ENCODE assay signal across 1 cellular context in the genomic region with DNA sequence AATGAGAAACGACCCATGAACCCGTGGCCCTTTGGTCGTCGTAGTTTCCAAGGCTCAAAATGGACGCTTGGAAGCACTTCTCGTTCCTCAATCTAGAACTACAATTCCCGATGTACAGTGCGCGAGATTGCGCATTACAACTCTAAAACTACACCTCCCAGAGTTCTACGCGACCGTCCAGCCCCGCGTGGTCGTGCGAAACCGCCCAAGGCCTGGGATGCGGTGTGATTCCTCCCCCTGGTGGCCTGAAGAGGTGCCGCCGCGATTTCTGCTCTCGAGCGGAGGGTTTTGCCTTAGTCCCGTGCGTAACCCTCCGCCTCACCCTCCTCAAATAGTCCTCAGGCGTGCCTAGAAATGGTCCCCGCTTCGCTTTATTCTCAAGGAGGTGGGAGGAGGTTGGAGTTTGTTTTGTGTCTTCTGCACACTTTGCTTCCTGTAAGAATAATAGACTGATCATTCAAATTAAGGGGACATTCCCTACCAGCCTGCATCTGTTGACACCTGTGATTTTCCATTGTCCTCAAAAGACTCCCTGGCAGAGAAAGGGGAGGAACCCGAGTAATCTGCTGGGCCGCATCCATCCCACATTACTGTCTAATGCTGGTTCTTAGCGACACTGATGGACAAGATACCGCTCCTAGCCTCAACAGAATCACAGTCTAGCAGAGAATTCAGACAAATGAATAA.
TF ChIP-seq lines count a peak whose summit lies in the region.

No MANE protein-coding gene starts in this region.

TF ChIP-seq in K562, 482 proteins besides CTCF, POLR2A, EP300 and RAD21 (continued from another document and continues in another):
- TF ChIP-seq, protein P1, sequence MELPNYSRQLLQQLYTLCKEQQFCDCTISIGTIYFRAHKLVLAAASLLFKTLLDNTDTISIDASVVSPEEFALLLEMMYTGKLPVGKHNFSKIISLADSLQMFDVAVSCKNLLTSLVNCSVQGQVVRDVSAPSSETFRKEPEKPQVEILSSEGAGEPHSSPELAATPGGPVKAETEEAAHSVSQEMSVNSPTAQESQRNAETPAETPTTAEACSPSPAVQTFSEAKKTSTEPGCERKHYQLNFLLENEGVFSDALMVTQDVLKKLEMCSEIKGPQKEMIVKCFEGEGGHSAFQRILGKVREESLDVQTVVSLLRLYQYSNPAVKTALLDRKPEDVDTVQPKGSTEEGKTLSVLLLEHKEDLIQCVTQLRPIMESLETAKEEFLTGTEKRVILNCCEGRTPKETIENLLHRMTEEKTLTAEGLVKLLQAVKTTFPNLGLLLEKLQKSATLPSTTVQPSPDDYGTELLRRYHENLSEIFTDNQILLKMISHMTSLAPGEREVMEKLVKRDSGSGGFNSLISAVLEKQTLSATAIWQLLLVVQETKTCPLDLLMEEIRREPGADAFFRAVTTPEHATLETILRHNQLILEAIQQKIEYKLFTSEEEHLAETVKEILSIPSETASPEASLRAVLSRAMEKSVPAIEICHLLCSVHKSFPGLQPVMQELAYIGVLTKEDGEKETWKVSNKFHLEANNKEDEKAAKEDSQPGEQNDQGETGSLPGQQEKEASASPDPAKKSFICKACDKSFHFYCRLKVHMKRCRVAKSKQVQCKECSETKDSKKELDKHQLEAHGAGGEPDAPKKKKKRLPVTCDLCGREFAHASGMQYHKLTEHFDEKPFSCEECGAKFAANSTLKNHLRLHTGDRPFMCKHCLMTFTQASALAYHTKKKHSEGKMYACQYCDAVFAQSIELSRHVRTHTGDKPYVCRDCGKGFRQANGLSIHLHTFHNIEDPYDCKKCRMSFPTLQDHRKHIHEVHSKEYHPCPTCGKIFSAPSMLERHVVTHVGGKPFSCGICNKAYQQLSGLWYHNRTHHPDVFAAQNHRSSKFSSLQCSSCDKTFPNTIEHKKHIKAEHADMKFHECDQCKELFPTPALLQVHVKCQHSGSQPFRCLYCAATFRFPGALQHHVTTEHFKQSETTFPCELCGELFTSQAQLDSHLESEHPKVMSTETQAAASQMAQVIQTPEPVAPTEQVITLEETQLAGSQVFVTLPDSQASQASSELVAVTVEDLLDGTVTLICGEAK (IDR thresholded peaks at IDR 0.05) = peak; percentile 93
- TF ChIP-seq, protein P1 (CRISPR knock-in tag; IDR thresholded peaks at IDR 0.05) = no peak
- TF ChIP-seq EGR1 (conservative IDR thresholded peaks at IDR 0.05) (peak; percentile 64), ZBED1 (IDR thresholded peaks at IDR 0.05) (no peak), ZKSCAN1 (IDR thresholded peaks at IDR 0.05; ENCODE audit: low read depth, low read length) (peak; percentile 87), RFX1 (IDR thresholded peaks at IDR 0.05) (no peak), CBX2 (IDR thresholded peaks at IDR 0.05; ENCODE audit: insufficient read depth, low read length, poor library complexity, severe bottlenecking) (no peak), MAZ (CRISPR knock-in tag; conservative IDR thresholded peaks at IDR 0.05 in 1 of 2, IDR thresholded peaks at IDR 0.05 in 1 of 2) (peak; percentile 85 to 98), ZNF436 (CRISPR knock-in tag; IDR thresholded peaks at IDR 0.05) (no peak), NFE2 (IDR thresholded peaks at IDR 0.05; ENCODE audit: low read depth) (peak; percentile 57; the same call in 1 of the 2 replicates), XRCC3 (IDR thresholded peaks at IDR 0.05) (no peak), ZNF143 (CRISPR knock-in tag; IDR thresholded peaks at IDR 0.05) (peak; percentile 99), NBN (IDR thresholded peaks at IDR 0.05; ENCODE audit: low read depth) (peak; percentile 98), COPS2 (conservative IDR thresholded peaks at IDR 0.05) (no peak), ZNF133 (CRISPR knock-in tag; IDR thresholded peaks at IDR 0.05) (no peak), RBFOX2 (IDR thresholded peaks at IDR 0.05; ENCODE audit: low read depth, low read length) (peak; percentile 61), KAT7 (CRISPR knock-in tag; IDR thresholded peaks at IDR 0.05; ENCODE audit: borderline replicate concordance) (peak; percentile 49; the same call in 1 of the 2 replicates), BRD9 (IDR thresholded peaks at IDR 0.05; ENCODE audit: low read depth, partially characterized antibody) (peak; percentile 77), CBFB (CRISPR knock-in tag; IDR thresholded peaks at IDR 0.05) (peak; percentile 93; the same call in 1 of the 2 replicates), NR1H2 (CRISPR knock-in tag; IDR thresholded peaks at IDR 0.05) (no peak), ZKSCAN3 (CRISPR knock-in tag; IDR thresholded peaks at IDR 0.05) (no peak), TARDBP (IDR thresholded peaks at IDR 0.05) (peak; percentile 94), ZNF354B (CRISPR knock-in tag; IDR thresholded peaks at IDR 0.05) (0 out of 2 replicates have a peak, but pooled peaks have one; percentile 11)
- TF ChIP-seq, protein P2, sequence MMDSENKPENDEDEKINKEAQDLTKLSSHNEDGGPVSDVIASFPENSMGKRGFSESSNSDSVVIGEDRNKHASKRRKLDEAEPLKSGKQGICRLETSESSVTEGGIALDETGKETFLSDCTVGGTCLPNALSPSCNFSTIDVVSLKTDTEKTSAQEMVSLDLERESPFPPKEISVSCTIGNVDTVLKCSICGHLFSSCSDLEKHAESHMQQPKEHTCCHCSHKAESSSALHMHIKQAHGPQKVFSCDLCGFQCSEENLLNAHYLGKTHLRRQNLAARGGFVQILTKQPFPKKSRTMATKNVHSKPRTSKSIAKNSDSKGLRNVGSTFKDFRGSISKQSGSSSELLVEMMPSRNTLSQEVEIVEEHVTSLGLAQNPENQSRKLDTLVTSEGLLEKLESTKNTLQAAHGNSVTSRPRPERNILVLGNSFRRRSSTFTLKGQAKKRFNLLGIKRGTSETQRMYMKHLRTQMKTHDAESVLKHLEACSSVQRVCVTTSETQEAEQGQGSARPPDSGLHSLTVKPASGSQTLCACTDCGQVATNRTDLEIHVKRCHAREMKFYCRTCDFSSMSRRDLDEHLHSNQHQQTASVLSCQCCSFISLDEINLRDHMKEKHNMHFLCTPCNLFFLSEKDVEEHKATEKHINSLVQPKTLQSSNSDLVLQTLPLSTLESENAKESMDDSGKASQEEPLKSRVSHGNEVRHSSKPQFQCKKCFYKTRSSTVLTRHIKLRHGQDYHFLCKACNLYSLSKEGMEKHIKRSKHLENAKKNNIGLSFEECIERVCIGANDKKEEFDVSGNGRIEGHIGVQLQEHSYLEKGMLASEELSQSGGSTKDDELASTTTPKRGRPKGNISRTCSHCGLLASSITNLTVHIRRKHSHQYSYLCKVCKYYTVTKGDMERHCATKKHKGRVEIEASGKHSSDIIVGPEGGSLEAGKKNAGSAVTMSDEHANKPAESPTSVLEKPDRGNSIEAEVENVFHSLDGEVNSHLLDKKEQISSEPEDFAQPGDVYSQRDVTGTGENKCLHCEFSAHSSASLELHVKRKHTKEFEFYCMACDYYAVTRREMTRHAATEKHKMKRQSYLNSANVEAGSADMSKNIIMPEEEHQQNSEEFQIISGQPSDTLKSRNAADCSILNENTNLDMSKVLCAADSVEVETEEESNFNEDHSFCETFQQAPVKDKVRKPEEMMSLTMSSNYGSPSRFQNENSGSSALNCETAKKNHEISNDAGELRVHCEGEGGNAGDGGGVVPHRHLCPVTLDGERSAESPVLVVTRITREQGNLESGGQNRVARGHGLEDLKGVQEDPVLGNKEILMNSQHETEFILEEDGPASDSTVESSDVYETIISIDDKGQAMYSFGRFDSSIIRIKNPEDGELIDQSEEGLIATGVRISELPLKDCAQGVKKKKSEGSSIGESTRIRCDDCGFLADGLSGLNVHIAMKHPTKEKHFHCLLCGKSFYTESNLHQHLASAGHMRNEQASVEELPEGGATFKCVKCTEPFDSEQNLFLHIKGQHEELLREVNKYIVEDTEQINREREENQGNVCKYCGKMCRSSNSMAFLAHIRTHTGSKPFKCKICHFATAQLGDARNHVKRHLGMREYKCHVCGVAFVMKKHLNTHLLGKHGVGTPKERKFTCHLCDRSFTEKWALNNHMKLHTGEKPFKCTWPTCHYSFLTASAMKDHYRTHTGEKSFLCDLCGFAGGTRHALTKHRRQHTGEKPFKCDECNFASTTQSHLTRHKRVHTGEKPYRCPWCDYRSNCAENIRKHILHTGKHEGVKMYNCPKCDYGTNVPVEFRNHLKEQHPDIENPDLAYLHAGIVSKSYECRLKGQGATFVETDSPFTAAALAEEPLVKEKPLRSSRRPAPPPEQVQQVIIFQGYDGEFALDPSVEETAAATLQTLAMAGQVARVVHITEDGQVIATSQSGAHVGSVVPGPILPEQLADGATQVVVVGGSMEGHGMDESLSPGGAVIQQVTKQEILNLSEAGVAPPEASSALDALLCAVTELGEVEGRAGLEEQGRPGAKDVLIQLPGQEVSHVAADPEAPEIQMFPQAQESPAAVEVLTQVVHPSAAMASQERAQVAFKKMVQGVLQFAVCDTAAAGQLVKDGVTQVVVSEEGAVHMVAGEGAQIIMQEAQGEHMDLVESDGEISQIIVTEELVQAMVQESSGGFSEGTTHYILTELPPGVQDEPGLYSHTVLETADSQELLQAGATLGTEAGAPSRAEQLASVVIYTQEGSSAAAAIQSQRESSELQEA (IDR thresholded peaks at IDR 0.05; ENCODE audit: low read depth) = no peak
- TF ChIP-seq, protein P3, sequence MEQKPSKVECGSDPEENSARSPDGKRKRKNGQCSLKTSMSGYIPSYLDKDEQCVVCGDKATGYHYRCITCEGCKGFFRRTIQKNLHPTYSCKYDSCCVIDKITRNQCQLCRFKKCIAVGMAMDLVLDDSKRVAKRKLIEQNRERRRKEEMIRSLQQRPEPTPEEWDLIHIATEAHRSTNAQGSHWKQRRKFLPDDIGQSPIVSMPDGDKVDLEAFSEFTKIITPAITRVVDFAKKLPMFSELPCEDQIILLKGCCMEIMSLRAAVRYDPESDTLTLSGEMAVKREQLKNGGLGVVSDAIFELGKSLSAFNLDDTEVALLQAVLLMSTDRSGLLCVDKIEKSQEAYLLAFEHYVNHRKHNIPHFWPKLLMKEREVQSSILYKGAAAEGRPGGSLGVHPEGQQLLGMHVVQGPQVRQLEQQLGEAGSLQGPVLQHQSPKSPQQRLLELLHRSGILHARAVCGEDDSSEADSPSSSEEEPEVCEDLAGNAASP (IDR thresholded peaks at IDR 0.05) = no peak; the same call in 1 of the 2 replicates
- TF ChIP-seq, protein P4, sequence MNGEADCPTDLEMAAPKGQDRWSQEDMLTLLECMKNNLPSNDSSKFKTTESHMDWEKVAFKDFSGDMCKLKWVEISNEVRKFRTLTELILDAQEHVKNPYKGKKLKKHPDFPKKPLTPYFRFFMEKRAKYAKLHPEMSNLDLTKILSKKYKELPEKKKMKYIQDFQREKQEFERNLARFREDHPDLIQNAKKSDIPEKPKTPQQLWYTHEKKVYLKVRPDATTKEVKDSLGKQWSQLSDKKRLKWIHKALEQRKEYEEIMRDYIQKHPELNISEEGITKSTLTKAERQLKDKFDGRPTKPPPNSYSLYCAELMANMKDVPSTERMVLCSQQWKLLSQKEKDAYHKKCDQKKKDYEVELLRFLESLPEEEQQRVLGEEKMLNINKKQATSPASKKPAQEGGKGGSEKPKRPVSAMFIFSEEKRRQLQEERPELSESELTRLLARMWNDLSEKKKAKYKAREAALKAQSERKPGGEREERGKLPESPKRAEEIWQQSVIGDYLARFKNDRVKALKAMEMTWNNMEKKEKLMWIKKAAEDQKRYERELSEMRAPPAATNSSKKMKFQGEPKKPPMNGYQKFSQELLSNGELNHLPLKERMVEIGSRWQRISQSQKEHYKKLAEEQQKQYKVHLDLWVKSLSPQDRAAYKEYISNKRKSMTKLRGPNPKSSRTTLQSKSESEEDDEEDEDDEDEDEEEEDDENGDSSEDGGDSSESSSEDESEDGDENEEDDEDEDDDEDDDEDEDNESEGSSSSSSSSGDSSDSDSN (IDR thresholded peaks at IDR 0.05; ENCODE audit: borderline replicate concordance in 1 of 2, low read depth in 2 of 2, low read length in 2 of 2) = 0 out of 4 replicates have a peak, but pooled peaks of 1 of the 2 experiments have one; percentile 13
- TF ChIP-seq, protein P5, sequence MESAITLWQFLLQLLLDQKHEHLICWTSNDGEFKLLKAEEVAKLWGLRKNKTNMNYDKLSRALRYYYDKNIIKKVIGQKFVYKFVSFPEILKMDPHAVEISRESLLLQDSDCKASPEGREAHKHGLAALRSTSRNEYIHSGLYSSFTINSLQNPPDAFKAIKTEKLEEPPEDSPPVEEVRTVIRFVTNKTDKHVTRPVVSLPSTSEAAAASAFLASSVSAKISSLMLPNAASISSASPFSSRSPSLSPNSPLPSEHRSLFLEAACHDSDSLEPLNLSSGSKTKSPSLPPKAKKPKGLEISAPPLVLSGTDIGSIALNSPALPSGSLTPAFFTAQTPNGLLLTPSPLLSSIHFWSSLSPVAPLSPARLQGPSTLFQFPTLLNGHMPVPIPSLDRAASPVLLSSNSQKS (CRISPR knock-in tag; IDR thresholded peaks at IDR 0.05) = no peak
- TF ChIP-seq, protein P6, sequence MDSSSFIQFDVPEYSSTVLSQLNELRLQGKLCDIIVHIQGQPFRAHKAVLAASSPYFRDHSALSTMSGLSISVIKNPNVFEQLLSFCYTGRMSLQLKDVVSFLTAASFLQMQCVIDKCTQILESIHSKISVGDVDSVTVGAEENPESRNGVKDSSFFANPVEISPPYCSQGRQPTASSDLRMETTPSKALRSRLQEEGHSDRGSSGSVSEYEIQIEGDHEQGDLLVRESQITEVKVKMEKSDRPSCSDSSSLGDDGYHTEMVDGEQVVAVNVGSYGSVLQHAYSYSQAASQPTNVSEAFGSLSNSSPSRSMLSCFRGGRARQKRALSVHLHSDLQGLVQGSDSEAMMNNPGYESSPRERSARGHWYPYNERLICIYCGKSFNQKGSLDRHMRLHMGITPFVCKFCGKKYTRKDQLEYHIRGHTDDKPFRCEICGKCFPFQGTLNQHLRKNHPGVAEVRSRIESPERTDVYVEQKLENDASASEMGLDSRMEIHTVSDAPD (CRISPR knock-in tag; IDR thresholded peaks at IDR 0.05) = no peak
- TF ChIP-seq, protein P7, sequence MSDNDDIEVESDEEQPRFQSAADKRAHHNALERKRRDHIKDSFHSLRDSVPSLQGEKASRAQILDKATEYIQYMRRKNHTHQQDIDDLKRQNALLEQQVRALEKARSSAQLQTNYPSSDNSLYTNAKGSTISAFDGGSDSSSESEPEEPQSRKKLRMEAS (CRISPR knock-in tag; IDR thresholded peaks at IDR 0.05) = peak; percentile 97
